In genomic region chr2:238449909-238450417, GRCh38 we compare ENCODE assay signal across 1 cellular context.
TF ChIP-seq lines count a peak whose summit lies in the region.

No MANE protein-coding gene starts in this region.

TF ChIP-seq in HepG2, 621 proteins besides CTCF, POLR2A, EP300 and RAD21 (continued from another document and continues in another):
- TF ChIP-seq SKIL (CRISPR knock-in tag; IDR thresholded peaks at IDR 0.05; ENCODE audit: borderline replicate concordance): peak; percentile 95
- TF ChIP-seq MXD4 (CRISPR knock-in tag; IDR thresholded peaks at IDR 0.05): peak; percentile 98
- TF ChIP-seq RCOR2 (CRISPR knock-in tag; IDR thresholded peaks at IDR 0.05): peak; percentile 98
- peak; percentile 12 for TF ChIP-seq HCFC1 (IDR thresholded peaks at IDR 0.05; ENCODE audit: low read depth, low read length)
- TF ChIP-seq ZNF883 (CRISPR knock-in tag; IDR thresholded peaks at IDR 0.05; ENCODE audit: not compliant biosample characterization): no peak
- peak; percentile 98 for TF ChIP-seq HOXA3 (CRISPR knock-in tag; IDR thresholded peaks at IDR 0.05)
- peak; percentile 98 for TF ChIP-seq ZNF670 (CRISPR knock-in tag; IDR thresholded peaks at IDR 0.05; ENCODE audit: borderline replicate concordance)
- TF ChIP-seq KMT2B (CRISPR knock-in tag; IDR thresholded peaks at IDR 0.05): peak; percentile 56; the same call in 1 of the 2 replicates
- peak; percentile 84 for TF ChIP-seq XRCC5 (optimal IDR thresholded peaks at IDR 0.05; ENCODE audit: low read length)
- no peak; the same call in 1 of the 2 replicates for TF ChIP-seq ZBTB4 (CRISPR knock-in tag; IDR thresholded peaks at IDR 0.05; ENCODE audit: borderline replicate concordance)
- peak; percentile 68; the same call in 1 of the 2 replicates for TF ChIP-seq GMEB1 (CRISPR knock-in tag; IDR thresholded peaks at IDR 0.05; ENCODE audit: borderline replicate concordance)
- TF ChIP-seq REL (CRISPR knock-in tag; conservative IDR thresholded peaks at IDR 0.05): peak; percentile 66; the same call in 1 of the 2 replicates
- TF ChIP-seq USF2 (IDR thresholded peaks at IDR 0.05; ENCODE audit: low read depth, low read length): peak; percentile 90
- TF ChIP-seq USF2 (CRISPR knock-in tag; IDR thresholded peaks at IDR 0.05; ENCODE audit: borderline replicate concordance): peak; percentile 92
- TF ChIP-seq ZBTB39 (CRISPR knock-in tag; IDR thresholded peaks at IDR 0.05): no peak
- TF ChIP-seq AFF4 (CRISPR knock-in tag; IDR thresholded peaks at IDR 0.05): peak; percentile 28; the same call in 1 of the 2 replicates
- 0 out of 2 replicates have a peak, but pooled peaks have one; percentile 33 for TF ChIP-seq ARID3A (IDR thresholded peaks at IDR 0.05; ENCODE audit: low read depth, low read length)
- peak; percentile 92 for TF ChIP-seq ZNF503 (CRISPR knock-in tag; IDR thresholded peaks at IDR 0.05)
- TF ChIP-seq HNF1B (CRISPR knock-in tag; IDR thresholded peaks at IDR 0.05): peak; percentile 100
- TF ChIP-seq ATF7-NPFF (CRISPR knock-in tag; IDR thresholded peaks at IDR 0.05; ENCODE audit: low read depth): peak; percentile 80; the same call in 1 of the 2 replicates
- TF ChIP-seq ATAD3A (CRISPR knock-in tag; IDR thresholded peaks at IDR 0.05): no peak
- TF ChIP-seq ZSCAN21 (CRISPR knock-in tag; IDR thresholded peaks at IDR 0.05; ENCODE audit: borderline replicate concordance): peak; percentile 96; the same call in 1 of the 2 replicates
- TF ChIP-seq TSC22D2 (CRISPR knock-in tag; IDR thresholded peaks at IDR 0.05; ENCODE audit: borderline replicate concordance): peak; percentile 72; the same call in 1 of the 2 replicates
- TF ChIP-seq ZNF672 (CRISPR knock-in tag; IDR thresholded peaks at IDR 0.05): no peak
- no peak for TF ChIP-seq ZFYVE20 (CRISPR knock-in tag; IDR thresholded peaks at IDR 0.05; ENCODE audit: borderline replicate concordance, low read depth)
- TF ChIP-seq MYC (CRISPR knock-in tag; IDR thresholded peaks at IDR 0.05; ENCODE audit: borderline replicate concordance): peak; percentile 96
- TF ChIP-seq KDM3A (CRISPR knock-in tag; IDR thresholded peaks at IDR 0.05; ENCODE audit: low read depth): peak; percentile 86
- peak; percentile 97 for TF ChIP-seq TBX2 (CRISPR knock-in tag; IDR thresholded peaks at IDR 0.05; ENCODE audit: borderline replicate concordance)
- peak; percentile 79; the same call in 1 of the 2 replicates for TF ChIP-seq HIC2 (CRISPR knock-in tag; IDR thresholded peaks at IDR 0.05; ENCODE audit: low read depth)
- TF ChIP-seq ZSCAN9 (CRISPR knock-in tag; IDR thresholded peaks at IDR 0.05; ENCODE audit: borderline replicate concordance): peak; percentile 88
- 0 out of 2 replicates have a peak, but pooled peaks have one; percentile 56 for TF ChIP-seq MZF1 (CRISPR knock-in tag; IDR thresholded peaks at IDR 0.05; ENCODE audit: borderline replicate concordance)
